ENCODE assay signal across 9 cellular contexts in genomic region chr10:102153093-102153620, GRCh38. TPM values are rescaled to one million over a fixed set of nuclear protein-coding genes. Genes with fewer than 3 reads are reported as not detected.
DNase-seq lines count a peak whose midpoint lies in the region; ATAC-seq and TF ChIP-seq lines count a peak whose summit lies in the region.
"Had no signal": no experiment of that assay in that cellular context is flagged by ENCODE, and none has a peak within 500 bp of the region (broad histone marks: within the 10 kb centered on the region; RNA-seq: fewer than 3 reads in every experiment).

No MANE protein-coding gene starts in this region.

- TF ChIP-seq CTCF in GM13976 (IDR thresholded peaks at IDR 0.05; ENCODE audit: borderline replicate concordance, control extremely low read depth, extremely low read depth, insufficient read depth, missing control alignments) (no peak), foreskin keratinocyte (conservative IDR thresholded peaks at IDR 0.05) (no peak)

- peak; percentile 15 for DNase-seq in GM13976 (ENCODE audit: low spot score)
- DNase-seq in T-cell: no peak
- DNase-seq in foreskin keratinocyte: peak in 1 of 2 donors; percentile 6
- DNase-seq in skeletal muscle cell (ENCODE audit: low read depth): no peak
- DNase-seq in NCI-H1417 treated with DMSO at 0.1 percent for 48 hours (lab: John Stamatoyannopoulos, UW): no peak
- DNase-seq in MV-4-11 (lab: John Stamatoyannopoulos, UW): no peak
- DNase-seq in NCI-H774 (lab: John Stamatoyannopoulos, UW): no peak
- DNase-seq: central memory CD4-positive, alpha-beta T cell had no signal

- H3K4me3 Mint-ChIP-seq in T-cell: peak overlapping the region; percentile 89 to 96 (median 94)

- H3K4me1 ChIP-seq in foreskin keratinocyte: peaks cover 14% of the 10 kb centered on the region

- H3K4me3 ChIP-seq in skeletal muscle cell (ENCODE audit: low read depth, low read length): peak overlapping the region; percentile 72

- peaks cover 51 to 58% (median 54%) of the 10 kb centered on the region in 3 donors for H3K4me1 Mint-ChIP-seq in T-cell

- H3K27ac ChIP-seq in foreskin keratinocyte: peak overlapping the region; percentile 58

- H3K27me3 ChIP-seq in foreskin keratinocyte: no peaks in the 10 kb centered on the region

- H3K27ac Mint-ChIP-seq in T-cell: peak overlapping the region; percentile 89 to 93

- in situ Hi-C loops in GM13976 (cut with MboI; ENCODE audit: low sequenced_read_pairs, unreplicated experiment): no loop called here

- ATAC-seq in T-cell (replicated peaks in 1 of 4) (no peak), foreskin keratinocyte (no peak), GM21381 (IDR thresholded peaks at IDR 0.05; ENCODE audit: unreplicated experiment) (no peak)

- CTCF ChIA-PET in T-cell (lab: Charles Lee): interaction anchor here (0.6 to 1.6 kb wide), 4 partner anchors 16 to 81 kb away, joined by 3 to 6 read pairs (median 4); no protein-coding TSS in a partner anchor

- H3K36me3 Mint-ChIP-seq in T-cell: peaks cover 24% of the 10 kb centered on the region

- no peaks in the 10 kb centered on the region for H3K27me3 Mint-ChIP-seq in T-cell

- no peaks in the 10 kb centered on the region for H3K9me3 Mint-ChIP-seq in T-cell

- POLR2A ChIA-PET in T-cell (lab: Charles Lee): no interaction called here

RNA-seq across cellular contexts. Expression of gene NOLC1, which starts 1.0 kb away (rescaled TPM):
- total RNA-seq in T-cell (10 to 100 TPM; 40.7 to 69.8 (median 62.4) TPM), foreskin keratinocyte (111 and 128 TPM in 2 replicates)
- 65.6 and 82.0 TPM in 2 replicates for polyA plus RNA-seq in foreskin keratinocyte

RNA-seq across cellular contexts. Expression of gene PPRC1, which starts 20.3 kb away (rescaled TPM):
- total RNA-seq in T-cell (10 to 100 TPM; 33.5 to 55.1 (median 51.4) TPM), foreskin keratinocyte (46.3 and 47.2 TPM in 2 replicates)
- polyA plus RNA-seq in foreskin keratinocyte: 38.0 and 43.7 TPM in 2 replicates

RNA-seq across cellular contexts. Expression of gene LDB1, which starts 33.0 kb away (rescaled TPM):
- total RNA-seq in T-cell (100 to 1,000 TPM; 120 to 147 (median 126) TPM), foreskin keratinocyte (65.7 and 65.8 TPM in 2 replicates)
- 38.6 and 41.4 TPM in 2 replicates for polyA plus RNA-seq in foreskin keratinocyte
